ENCODE assay signal across 13 cellular contexts in the genomic region with DNA sequence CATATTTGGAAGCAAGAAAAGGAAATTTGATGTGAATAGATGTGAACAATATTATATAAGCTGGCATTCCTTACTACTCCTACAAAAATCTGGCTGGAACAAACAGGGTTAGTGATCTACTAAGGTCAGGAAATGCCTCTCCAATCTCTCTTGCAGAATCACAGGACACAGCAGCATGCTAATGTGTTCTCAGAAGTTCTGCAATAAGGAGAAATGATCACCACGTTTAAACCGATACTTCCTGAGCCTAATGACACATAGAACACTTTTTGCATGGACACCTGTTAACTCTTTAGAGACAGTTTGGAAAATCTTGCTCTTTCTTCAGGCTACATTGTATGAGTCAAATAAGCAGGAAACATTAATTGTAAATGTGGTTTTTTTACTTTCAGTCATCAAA.
A peak's percentile ranks its signal among the peaks of the same experiment; 100 is the strongest.
DNase-seq lines count a peak whose midpoint lies in the region; ATAC-seq and TF ChIP-seq lines count a peak whose summit lies in the region.
"Had no signal": no experiment of that assay in that cellular context is flagged by ENCODE, and none has a peak within 500 bp of the region (broad histone marks: within the 10 kb centered on the region; RNA-seq: fewer than 3 reads in every experiment).

No MANE protein-coding gene starts in this region.

- H3K27me3 ChIP-seq in PC-3 (ENCODE audit: low read length) (no peaks in the 10 kb centered on the region), skeletal muscle satellite cell (ENCODE audit: control insufficient read depth, insufficient read depth, low read length) (peaks cover 13% of the 10 kb centered on the region)
- H3K27me3 ChIP-seq: pancreas had no signal

- CTCF ChIA-PET in PC-3 (lab: Charles Lee), result interaction anchor here (1.2 kb wide), 1 partner anchor 55 kb away, joined by 5 read pairs; no protein-coding TSS in a partner anchor

- ATAC-seq in PC-3 (peak; percentile 23), HG03442 (IDR thresholded peaks at IDR 0.05; ENCODE audit: unreplicated experiment) (no peak), HG03280 (IDR thresholded peaks at IDR 0.05; ENCODE audit: unreplicated experiment) (no peak)
- ATAC-seq: T-helper 17 cell had no signal

- peak overlapping the region; percentile 91 for H3K27ac ChIP-seq in PC-3 (ENCODE audit: low read length)
- peak overlapping the region; percentile 58 for H3K27ac ChIP-seq in epithelial cell of prostate
- H3K27ac ChIP-seq: 22Rv1 had no signal

- H3F3A ChIP-seq in PC-3 (ENCODE audit: low read length, unreplicated experiment), result peaks cover 4% of the 10 kb centered on the region

- H3K79me2 ChIP-seq in PC-3 (ENCODE audit: low read length), result no peaks in the 10 kb centered on the region

- no TSS peak for BruUV-seq in PC-3 (replicated peaks; lab: Mats Ljungman, UMichigan)

- H3K4me1 ChIP-seq in PC-3 (ENCODE audit: insufficient read depth, low read length) (peaks cover 19% of the 10 kb centered on the region), skeletal muscle satellite cell (ENCODE audit: control insufficient read depth, insufficient read depth, low read length) (peaks cover 10% of the 10 kb centered on the region)

- H3K9me3 ChIP-seq in PC-3 (ENCODE audit: low read length) (no peaks in the 10 kb centered on the region), skeletal muscle satellite cell (replicated peaks; ENCODE audit: low read length) (no peaks in the 10 kb centered on the region)
- H3K9me3 ChIP-seq: pancreas had no signal

- intact Hi-C loops in PC-3 (cut with micrococcal nuclease), result no loop called here

- no peaks in the 10 kb centered on the region for H3K9me2 ChIP-seq in PC-3 (replicated peaks; ENCODE audit: low read length)

- TF ChIP-seq CTCF in PC-3 (conservative IDR thresholded peaks at IDR 0.05; ENCODE audit: low read depth, low read length), result no peak

- POLR2A ChIA-PET in PC-3 (lab: Charles Lee; ENCODE audit: unreplicated experiment), result no interaction called here

- H3K4me2 ChIP-seq in PC-3 (ENCODE audit: low read length), result peak overlapping the region; percentile 90
- peak overlapping the region; percentile 76 for H3K4me2 ChIP-seq in skeletal muscle satellite cell (ENCODE audit: low read length)

- H4K20me1 ChIP-seq in PC-3 (ENCODE audit: low read length), result no peaks in the 10 kb centered on the region

- DNase-seq in DMS53 (lab: John Stamatoyannopoulos, UW) (peak; percentile 33), DMS53 treated with DMSO at 0.1 percent for 48 hours (lab: John Stamatoyannopoulos, UW; ENCODE audit: unreplicated experiment) (no peak), PC-3 (peak; percentile 27), epithelial cell of prostate (ENCODE audit: low read depth, low spot score) (no peak), NCI-H1092 treated with DMSO at 0.1 percent for 48 hours (lab: John Stamatoyannopoulos, UW) (no peak)
- DNase-seq: activated CD4-positive, alpha-beta T cell treated with anti-CD3 and anti-CD28 coated beads, Interleukin-2, amount 50 U/mL, for 4 hours; NCI-H1417 treated with DMSO at 0.1 percent for 48 hours; T-helper 17 cell had no signal

- peak overlapping the region; percentile 40; the same call in 1 of the 2 replicates for H2AFZ ChIP-seq in PC-3 (ENCODE audit: low read length)

- H3K9ac ChIP-seq in PC-3 (ENCODE audit: low read length) (peak overlapping the region; percentile 50), skeletal muscle satellite cell (ENCODE audit: low read depth, low read length) (no peak overlapping the region)

- H3K36me3 ChIP-seq in PC-3 (ENCODE audit: low read depth, low read length), result no peaks in the 10 kb centered on the region
- H3K36me3 ChIP-seq in skeletal muscle satellite cell (ENCODE audit: insufficient read depth, low read length), result no peaks in the 10 kb centered on the region
- H3K36me3 ChIP-seq: pancreas had no signal

- peak overlapping the region; percentile 58; the same call in 1 of the 2 replicates for H3K4me3 ChIP-seq in PC-3 (ENCODE audit: low read length)
- no peak overlapping the region for H3K4me3 ChIP-seq in skeletal muscle satellite cell (ENCODE audit: low read length)

Comparison
In these comparisons a context has a peak if more than half of its experiments do, and no peak if none do; other contexts are left out.
1. DNase-seq: peak in DMS53 (single experiment) and PC-3 (single experiment); none in DMS53 treated with DMSO at 0.1 percent for 48 hours (single experiment), epithelial cell of prostate (single experiment) and NCI-H1092 treated with DMSO at 0.1 percent for 48 hours (single experiment).